Comparison of ENCODE assay signal across 8 cellular contexts in genomic region chr17:27578718-27579085, GRCh38. TPM values are rescaled to one million over a fixed set of nuclear protein-coding genes. Genes with fewer than 3 reads are reported as not detected.
DNase-seq lines count a peak whose midpoint lies in the region; ATAC-seq and TF ChIP-seq lines count a peak whose summit lies in the region.

No MANE protein-coding gene starts in this region.

- H3K9me3 ChIP-seq in stomach, result no peaks in the 10 kb centered on the region

- no peak for TF ChIP-seq CTCF in GM10266 (IDR thresholded peaks at IDR 0.05; ENCODE audit: control insufficient read depth, insufficient read depth, low read depth, missing control alignments)
- no peak for TF ChIP-seq CTCF in stomach (IDR thresholded peaks at IDR 0.05)
- TF ChIP-seq CTCF in Calu3 (IDR thresholded peaks at IDR 0.05; ENCODE audit: unreplicated experiment), result no peak

- H3K4me3 ChIP-seq in stomach, result no peak overlapping the region

- DNase-seq in GM10266 (ENCODE audit: extremely low spot score) (peak; percentile 84), LHCN-M2 (ENCODE audit: low read depth) (peak; percentile 26), stomach (no peak), Calu3 (no peak), Right ventricle myocardium inferior (ENCODE audit: missing footprints) (no peak)
- DNase-seq in central memory CD8-positive, alpha-beta T cell (ENCODE audit: low spot score in 2 of 2), result no peak
- no peak for DNase-seq in effector CD4-positive, alpha-beta T cell

- H3K27me3 ChIP-seq in stomach, result no peaks in the 10 kb centered on the region

- intact Hi-C loops in stomach (cut with DNase I; ENCODE audit: low total_unique reads), result no loop called here
- intact Hi-C loops in Calu3 (cut with micrococcal nuclease; ENCODE audit: unreplicated experiment), result no loop called here
- intact Hi-C loops in Right ventricle myocardium inferior (cut with DNase I), result no loop called here

- peak overlapping the region; percentile 70 for H3K27ac Mint-ChIP-seq in central memory CD8-positive, alpha-beta T cell (ENCODE audit: low read depth)
- no peak overlapping the region for H3K27ac Mint-ChIP-seq in Calu3 (ENCODE audit: unreplicated experiment)

- peak overlapping the region in 3 of 5 donors; percentile 60 to 81 (median 61) for H3K27ac ChIP-seq in stomach

- 52 to 87% (median 82%) methylated on average over 4 of the region's 4 CpGs for WGBS in stomach, 5 donors

- H3K4me1 Mint-ChIP-seq in central memory CD8-positive, alpha-beta T cell, result peaks cover 23% of the 10 kb centered on the region
- peaks cover 21% of the 10 kb centered on the region for H3K4me1 Mint-ChIP-seq in Calu3 (ENCODE audit: low read depth, unreplicated experiment)

- no peak for TF ChIP-seq POLR2A in stomach (IDR thresholded peaks at IDR 0.05)

- ATAC-seq in GM21447 (IDR thresholded peaks at IDR 0.05; ENCODE audit: unreplicated experiment) (peak; percentile 83), Right ventricle myocardium inferior (no peak)
- ATAC-seq in central memory CD8-positive, alpha-beta T cell (replicated peaks; ENCODE audit: extremely low read depth, poor library complexity, severe bottlenecking), result peak; percentile 24

- H3K4me1 ChIP-seq in stomach, result peaks cover 13 to 33% (median 23%) of the 10 kb centered on the region in 4 donors

- no peaks in the 10 kb centered on the region for H3K9me3 Mint-ChIP-seq in central memory CD8-positive, alpha-beta T cell
- H3K9me3 Mint-ChIP-seq in Calu3 (ENCODE audit: low read depth, unreplicated experiment), result no peaks in the 10 kb centered on the region

- no peak overlapping the region for H3K4me3 Mint-ChIP-seq in central memory CD8-positive, alpha-beta T cell
- no peak overlapping the region for H3K4me3 Mint-ChIP-seq in Calu3 (ENCODE audit: low read depth, unreplicated experiment)

- no TSS peak for BruUV-seq in Calu3 (replicated peaks; lab: Mats Ljungman, UMichigan)

- TF ChIP-seq EP300 in stomach (IDR thresholded peaks at IDR 0.05), result no peak

- no peaks in the 10 kb centered on the region for H3K27me3 Mint-ChIP-seq in central memory CD8-positive, alpha-beta T cell
- no peaks in the 10 kb centered on the region for H3K27me3 Mint-ChIP-seq in Calu3 (ENCODE audit: unreplicated experiment)

- H3K36me3 Mint-ChIP-seq in central memory CD8-positive, alpha-beta T cell (ENCODE audit: insufficient read depth), result peaks cover 2% of the 10 kb centered on the region
- no peaks in the 10 kb centered on the region for H3K36me3 Mint-ChIP-seq in Calu3 (ENCODE audit: insufficient read depth, unreplicated experiment)

- peaks cover 0 to 14% (median 10%) of the 10 kb centered on the region in 4 donors for H3K36me3 ChIP-seq in stomach

- CTCF ChIA-PET in Calu3 (lab: Charles Lee), result interaction anchor here (0.7 kb wide), 1 partner anchor 21 kb away, joined by 3 read pairs; no protein-coding TSS in a partner anchor

RNA-seq across cellular contexts. Expression of gene LGALS9, which starts 52.3 kb away (rescaled TPM):
- 0.11 TPM in 1 of 2 replicates, not detected in the other for total RNA-seq in LHCN-M2 (2014; rRNA removed)
- polyA plus RNA-seq in LHCN-M2 (2012), result 1.00 TPM
- 100 to 1,000 TPM in 1 of 5 donors, 10 to 100 TPM in 4; 59.8 to 123 (median 96.7) TPM for total RNA-seq in stomach
- polyA plus RNA-seq in stomach, result 100 to 1,000 TPM in 2 of 3 donors, 10 to 100 TPM in 1; 54.0 to 341 (median 120) TPM
- 93.1 and 214 TPM in 2 replicates for total RNA-seq in Calu3 (2022)
- 18.2 TPM for total RNA-seq in Right ventricle myocardium inferior

Comparison
In these comparisons a context has a peak if more than half of its experiments do, and no peak if none do; other contexts are left out.
1. DNase-seq: peak in GM10266 (single experiment) and LHCN-M2 (single experiment); none in central memory CD8-positive, alpha-beta T cell (0 of 2), stomach (single experiment), Calu3 (single experiment), effector CD4-positive, alpha-beta T cell (single experiment) and Right ventricle myocardium inferior (single experiment).
2. RNA of gene LGALS9, which starts 52.3 kb away (total RNA-seq): 59.8 to 123 TPM in stomach, 93.1 to 214 TPM in Calu3 and 18.2 TPM in Right ventricle myocardium inferior (single experiment); 0.11 TPM in LHCN-M2; every median in the first group is over 10 times any median in the second.